Comparison of ENCODE assay signal across 8 cellular contexts in genomic region chr7:18345641-18346234, GRCh38.
A peak's percentile ranks its signal among the peaks of the same experiment; 100 is the strongest.
DNase-seq lines count a peak whose midpoint lies in the region; ATAC-seq and TF ChIP-seq lines count a peak whose summit lies in the region.

No MANE protein-coding gene starts in this region.

- no CpG with 5 or more reads among the region's 3 CpGs for WGBS in mesenchymal stem cell
- 14 to 20% methylated on average over 3 of the region's 3 CpGs for WGBS in aorta, 2 donors

- H3K79me2 ChIP-seq in MM.1S (ENCODE audit: low read length): no peaks in the 10 kb centered on the region

- H3K18ac ChIP-seq in mesenchymal stem cell (ENCODE audit: low read depth in 1 of 2, low read length in 2 of 2): no peak overlapping the region

- peak; percentile 60 for ATAC-seq in GM19463 (IDR thresholded peaks at IDR 0.05; ENCODE audit: unreplicated experiment)
- ATAC-seq in aorta (ENCODE audit: low FRiP score): no peak

- H4K8ac ChIP-seq in mesenchymal stem cell (ENCODE audit: low read length): no peak overlapping the region

- H3K9ac ChIP-seq in MM.1S (ENCODE audit: low read length) (no peak overlapping the region), mesenchymal stem cell (ENCODE audit: low read length) (no peak overlapping the region)

- peak; percentile 54 for DNase-seq in DMS114 treated with DMSO at 0.1 percent for 48 hours (lab: John Stamatoyannopoulos, UW; ENCODE audit: unreplicated experiment)
- peak; percentile 60 for DNase-seq in MM.1S
- peak; percentile 56 to 77 for DNase-seq in SHP77 (lab: John Stamatoyannopoulos, UW)
- peak; percentile 6 for DNase-seq in effector CD8-positive, alpha-beta T cell (lab: John Stamatoyannopoulos, UW)
- peak; percentile 52 for DNase-seq in mesenchymal stem cell
- no peak for DNase-seq in aorta
- no peak for DNase-seq in HPDE6-E6E7 (ENCODE audit: extremely low spot score)

- no peak overlapping the region for H2BK5ac ChIP-seq in mesenchymal stem cell (ENCODE audit: low read depth, low read length, poor library complexity, severe bottlenecking)

- H3K4ac ChIP-seq in mesenchymal stem cell (ENCODE audit: low read depth in 1 of 2, low read length in 2 of 2): no peak overlapping the region

- TF ChIP-seq CTCF in MM.1S (IDR thresholded peaks at IDR 0.05; ENCODE audit: low read length): peak; percentile 81

- H3K9me3 ChIP-seq in MM.1S (replicated peaks; ENCODE audit: insufficient read depth, low read length) (no peaks in the 10 kb centered on the region), mesenchymal stem cell (ENCODE audit: control insufficient read depth, low read length) (peaks cover 15% of the 10 kb centered on the region), aorta (ENCODE audit: control insufficient read depth, low read length) (no peaks in the 10 kb centered on the region)

- H2BK12ac ChIP-seq in mesenchymal stem cell (ENCODE audit: low read length in 2 of 2): no peak overlapping the region

- no peak overlapping the region for H2BK120ac ChIP-seq in mesenchymal stem cell (ENCODE audit: low read depth, low read length)

- H3K27me3 ChIP-seq in MM.1S (replicated peaks; ENCODE audit: insufficient read depth, low read length) (no peaks in the 10 kb centered on the region), mesenchymal stem cell (ENCODE audit: control insufficient read depth in 1 of 2, insufficient read depth in 1 of 2, low read length in 2 of 2) (no peaks in the 10 kb centered on the region), aorta (ENCODE audit: control insufficient read depth in 1 of 2, insufficient read depth in 2 of 2, low read length in 1 of 2) (no peaks in the 10 kb centered on the region)

- H4K91ac ChIP-seq in mesenchymal stem cell (ENCODE audit: low read length): no peak overlapping the region

- intact Hi-C loops in aorta (cut with DNase I): loop anchor here (2.0 to 10.0 kb wide), 4 partner anchors 281 to 661 kb away; no protein-coding TSS in a partner anchor

- H3K36me3 ChIP-seq in MM.1S (replicated peaks; ENCODE audit: insufficient read depth, low read length) (no peaks in the 10 kb centered on the region), mesenchymal stem cell (ENCODE audit: control insufficient read depth in 1 of 2, insufficient read depth in 2 of 2, low read depth in 1 of 2, low read length in 2 of 2) (no peaks in the 10 kb centered on the region), aorta (ENCODE audit: control insufficient read depth in 1 of 2, insufficient read depth in 2 of 2, low read length in 1 of 2) (no peaks in the 10 kb centered on the region)

- H4K20me1 ChIP-seq in MM.1S (ENCODE audit: insufficient read depth, low read length): no peaks in the 10 kb centered on the region

- H3K79me1 ChIP-seq in mesenchymal stem cell (replicated peaks; ENCODE audit: low read length, poor library complexity, severe bottlenecking): no peaks in the 10 kb centered on the region

- H2AFZ ChIP-seq in MM.1S (ENCODE audit: low read length) (no peak overlapping the region), mesenchymal stem cell (ENCODE audit: low read depth, low read length) (no peak overlapping the region)

- H3K27ac ChIP-seq in MM.1S (ENCODE audit: low read length): no peak overlapping the region
- H3K27ac ChIP-seq in mesenchymal stem cell (ENCODE audit: low read length, poor library complexity, severe bottlenecking): no peak overlapping the region
- H3K27ac ChIP-seq in aorta (ENCODE audit: low read depth in 1 of 2, low read length in 2 of 2): no peak overlapping the region

- no peaks in the 10 kb centered on the region for H3F3A ChIP-seq in MM.1S (ENCODE audit: insufficient read depth, low read length)

- H3K9me2 ChIP-seq in MM.1S (replicated peaks; ENCODE audit: insufficient read depth, low read length): no peaks in the 10 kb centered on the region

- H3K4me1 ChIP-seq in MM.1S (ENCODE audit: low read length) (no peaks in the 10 kb centered on the region), mesenchymal stem cell (ENCODE audit: control insufficient read depth, insufficient read depth, low read depth, low read length) (no peaks in the 10 kb centered on the region), aorta (ENCODE audit: control insufficient read depth in 1 of 2, insufficient read depth in 2 of 2, low read length in 2 of 2) (no peaks in the 10 kb centered on the region)

- no peak overlapping the region for H3K14ac ChIP-seq in mesenchymal stem cell (ENCODE audit: low read length in 2 of 2)

- H3K4me2 ChIP-seq in MM.1S (ENCODE audit: low read depth, low read length): no peak overlapping the region
- no peak overlapping the region for H3K4me2 ChIP-seq in mesenchymal stem cell (ENCODE audit: low read length, poor library complexity, severe bottlenecking)

- H3K23ac ChIP-seq in mesenchymal stem cell (ENCODE audit: low read length in 2 of 2): no peak overlapping the region

- H2BK15ac ChIP-seq in mesenchymal stem cell (ENCODE audit: low read depth, poor library complexity, severe bottlenecking): no peak overlapping the region

- H3K4me3 ChIP-seq in MM.1S (ENCODE audit: low read length) (no peak overlapping the region), mesenchymal stem cell (ENCODE audit: insufficient read depth in 1 of 2, low read depth in 1 of 2, low read length in 2 of 2) (no peak overlapping the region), aorta (ENCODE audit: low read length in 2 of 2) (no peak overlapping the region)

- H2AK5ac ChIP-seq in mesenchymal stem cell (ENCODE audit: low read length, severe bottlenecking): no peak overlapping the region

Comparison
In these comparisons a context has a peak if more than half of its experiments do, and no peak if none do; other contexts are left out.
1. DNase-seq: peak in DMS114 treated with DMSO at 0.1 percent for 48 hours (single experiment), MM.1S (single experiment), SHP77 (2 of 2), effector CD8-positive, alpha-beta T cell (single experiment) and mesenchymal stem cell (single experiment); none in aorta (0 of 2) and HPDE6-E6E7 (single experiment).